8 cellular contexts compared by ENCODE assay signal in genomic region chrX:118974088-118974907, GRCh38. TPM values are rescaled to one million over a fixed set of nuclear protein-coding genes. Genes with fewer than 3 reads are reported as not detected.
DNase-seq lines count a peak whose midpoint lies in the region; ATAC-seq and TF ChIP-seq lines count a peak whose summit lies in the region.

LONRF3 (plus strand) TSS chrX:118974618; CDS start chrX:118974781, 163 bp downstream.

- no peaks in the 10 kb centered on the region for H3K9me2 ChIP-seq in hepatocyte (replicated peaks; ENCODE audit: insufficient read depth)

- H3K36me3 ChIP-seq in BJ (ENCODE audit: control insufficient read depth, insufficient read depth, low read length) (no peaks in the 10 kb centered on the region), hepatocyte (replicated peaks; ENCODE audit: insufficient read depth, low read depth) (no peaks in the 10 kb centered on the region)

- no peaks in the 10 kb centered on the region for H4K20me1 ChIP-seq in hepatocyte (ENCODE audit: insufficient read depth, poor library complexity, severe bottlenecking)

- H2AFZ ChIP-seq in hepatocyte: peak within 1 kb of the TSS; percentile 52

- no peaks in the 10 kb centered on the region for H3K79me2 ChIP-seq in hepatocyte

- H3K27ac ChIP-seq in hepatocyte: peak within 1 kb of the TSS; percentile 75

- no peak for ATAC-seq in GM21526 (IDR thresholded peaks at IDR 0.05; ENCODE audit: low FRiP score, unreplicated experiment)

- CTCF ChIA-PET in BJ (lab: Yijun Ruan, JAX): interaction anchor here (0.9 to 1.1 kb wide), 2 partner anchors 9 to 12 kb away, joined by 3 read pairs; no protein-coding TSS in a partner anchor

- H3K27me3 ChIP-seq in BJ (ENCODE audit: control insufficient read depth, insufficient read depth, low read length) (peaks cover 17% of the 10 kb centered on the region), hepatocyte (peaks cover 20% of the 10 kb centered on the region)

- H3K4me3 ChIP-seq in BJ (ENCODE audit: low read depth, low read length) (peak within 1 kb of the TSS; percentile 16; the same call in 1 of the 2 replicates), astrocyte of the cerebellum (ENCODE audit: low read depth, low read length) (peak within 1 kb of the TSS; percentile 15), hepatocyte (peak within 1 kb of the TSS; percentile 20)

- POLR2A ChIA-PET in BJ (lab: Charles Lee): no interaction called here

- 42% methylated on average over 44 of the region's 45 CpGs for WGBS in hepatocyte (ENCODE audit: low lambda C conversion rate, missing lambda C conversion rate)

- DNase-seq in BJ (ENCODE audit: low read depth) (no peak), HK-2 (ENCODE audit: unreplicated experiment) (peak; percentile 57), T-helper 1 cell (peak in 4 of 5 donors; percentile 32 to 63 (median 58)), astrocyte of the cerebellum (ENCODE audit: low read depth) (no peak), hepatocyte (ENCODE audit: low spot score) (peak; percentile 74), renal cortical epithelial cell (ENCODE audit: low read depth) (peak; percentile 21), NCI-H2171 (lab: John Stamatoyannopoulos, UW) (no peak)

- no peak for TF ChIP-seq CTCF in BJ (IDR thresholded peaks at IDR 0.05; ENCODE audit: insufficient read depth, low read depth, low read length)
- TF ChIP-seq CTCF in astrocyte of the cerebellum (IDR thresholded peaks at IDR 0.05; ENCODE audit: low read depth, low read length, missing control alignments): no peak
- no peak for TF ChIP-seq CTCF in hepatocyte (IDR thresholded peaks at IDR 0.05; ENCODE audit: poor library complexity)

- in situ Hi-C loops in astrocyte of the cerebellum (cut with HindIII; ENCODE audit: low sequenced_read_pairs): no loop called here

- no peaks in the 10 kb centered on the region for H3K9me3 ChIP-seq in hepatocyte (ENCODE audit: low read depth)

- H3K4me2 ChIP-seq in hepatocyte: peak within 1 kb of the TSS; percentile 86

- H3K4me1 ChIP-seq in hepatocyte (ENCODE audit: insufficient read depth): no peaks in the 10 kb centered on the region

RNA-seq across cellular contexts. Expression of gene LONRF3, which starts in this region (rescaled TPM):
- not detected in 2 replicates for polyA plus RNA-seq in BJ (2011; rRNA removed)
- polyA minus RNA-seq in BJ (2011; rRNA and poly(A)+ RNA removed): not detected in 2 replicates
- total RNA-seq in hepatocyte: 5.8 and 6.5 TPM in 2 replicates
- 2.6 TPM in 2 replicates for polyA plus RNA-seq in hepatocyte
- total RNA-seq in renal cortical epithelial cell: 7.2 and 10.4 TPM in 2 replicates

Comparison
In these comparisons a context has a peak if more than half of its experiments do, and no peak if none do; other contexts are left out.
1. DNase-seq: peak in HK-2 (single experiment), T-helper 1 cell (4 of 5), hepatocyte (single experiment) and renal cortical epithelial cell (single experiment); none in BJ (single experiment), astrocyte of the cerebellum (single experiment) and NCI-H2171 (single experiment).
2. Peak in every context shown above with its lines, with median percentiles within 50 percentile points of each other: H3K4me3 ChIP-seq.